ENCODE assay signal across 8 cellular contexts in genomic region chr14:99601301-99601945, GRCh38. TPM values are rescaled to one million over a fixed set of nuclear protein-coding genes. Genes with fewer than 3 reads are reported as not detected.
DNase-seq lines count a peak whose midpoint lies in the region; ATAC-seq, FAIRE-seq and TF ChIP-seq lines count a peak whose summit lies in the region.

No MANE protein-coding gene starts in this region.

- H2BK5ac ChIP-seq in trophoblast cell (ENCODE audit: low read depth, low read length, poor library complexity) (no peak overlapping the region), neuronal stem cell (ENCODE audit: low read length) (no peak overlapping the region)

- no TSS peak for BruUV-seq in PC-3 (replicated peaks; lab: Mats Ljungman, UMichigan)

- no peaks in the 10 kb centered on the region for H3F3A ChIP-seq in PC-3 (ENCODE audit: low read length, unreplicated experiment)

- H3K23ac ChIP-seq in trophoblast cell (ENCODE audit: low read length) (no peak overlapping the region), neuronal stem cell (ENCODE audit: low read depth, low read length, poor library complexity) (no peak overlapping the region)

- WGBS in trophoblast cell (ENCODE audit: extremely low coverage, insufficient coverage, insufficient read length), result no CpG with 5 or more reads among the region's 9 CpGs
- WGBS in neuronal stem cell (ENCODE audit: extremely low coverage in 2 of 2, insufficient read length in 2 of 2, insufficient replicate concordance in 1 of 2), 2 donors, result no CpG with 5 or more reads among the region's 9 CpGs

- H2AFZ ChIP-seq in PC-3 (ENCODE audit: low read length) (no peak overlapping the region), fibroblast of lung (ENCODE audit: low read length) (no peak overlapping the region), trophoblast cell (ENCODE audit: insufficient read depth, low read length, poor library complexity) (no peak overlapping the region), neuronal stem cell (ENCODE audit: low read length) (no peak overlapping the region)

- H3K9me3 ChIP-seq in CD8-positive, alpha-beta memory T cell (ENCODE audit: low read length), result no peaks in the 10 kb centered on the region
- H3K9me3 ChIP-seq in PC-3 (ENCODE audit: low read length), result no peaks in the 10 kb centered on the region
- no peaks in the 10 kb centered on the region for H3K9me3 ChIP-seq in fibroblast of lung (ENCODE audit: control insufficient read depth, insufficient read depth, low read depth, low read length)
- H3K9me3 ChIP-seq in trophoblast cell (ENCODE audit: insufficient read depth, low read depth, low read length), result no peaks in the 10 kb centered on the region
- H3K9me3 ChIP-seq in neuronal stem cell (replicated peaks in 1 of 2; ENCODE audit: control insufficient read depth in 2 of 2, insufficient read depth in 1 of 2, low read depth in 1 of 2, low read length in 2 of 2), result no peaks in the 10 kb centered on the region

- H3K14ac ChIP-seq in trophoblast cell (ENCODE audit: low read length) (no peak overlapping the region), neuronal stem cell (ENCODE audit: low read length) (no peak overlapping the region)

- no peaks in the 10 kb centered on the region for H3K36me3 ChIP-seq in CD8-positive, alpha-beta memory T cell (ENCODE audit: insufficient read depth, low read length)
- H3K36me3 ChIP-seq in PC-3 (ENCODE audit: low read depth, low read length) (no peaks in the 10 kb centered on the region), fibroblast of lung (ENCODE audit: control insufficient read depth, insufficient read depth, low read length) (no peaks in the 10 kb centered on the region), trophoblast cell (ENCODE audit: control insufficient read depth in 1 of 2, insufficient read depth in 2 of 2, low read length in 2 of 2) (no peaks in the 10 kb centered on the region), neuronal stem cell (replicated peaks in 1 of 2; ENCODE audit: control insufficient read depth in 2 of 2, insufficient read depth in 2 of 2, low read length in 2 of 2) (peaks cover 0 to 11% of the 10 kb centered on the region in 2 donors)

- no peak overlapping the region for H4K12ac ChIP-seq in trophoblast cell (ENCODE audit: low read depth, low read length)

- CTCF ChIA-PET in CD8-positive, alpha-beta memory T cell (lab: Charles Lee), result interaction anchor here (0.9 kb wide), 1 partner anchor 8 kb away, joined by 3 read pairs; no protein-coding TSS in a partner anchor
- CTCF ChIA-PET in PC-3 (lab: Charles Lee), result interaction anchor here (1.2 to 1.5 kb wide), 2 partner anchors 26 to 77 kb away, joined by 4 to 7 read pairs; no protein-coding TSS in a partner anchor

- H2AK5ac ChIP-seq in trophoblast cell (ENCODE audit: low read length) (no peak overlapping the region), neuronal stem cell (ENCODE audit: low read depth, low read length) (no peak overlapping the region)

- H3K9me3 Mint-ChIP-seq in CD8-positive, alpha-beta memory T cell, result no peaks in the 10 kb centered on the region

- no peak overlapping the region for H4K8ac ChIP-seq in trophoblast cell (ENCODE audit: low read depth, low read length)
- H4K8ac ChIP-seq in neuronal stem cell (ENCODE audit: low read depth, low read length), result no peak overlapping the region

- no peak overlapping the region for H3K4me3 ChIP-seq in CD8-positive, alpha-beta memory T cell (ENCODE audit: low read length)
- H3K4me3 ChIP-seq in PC-3 (ENCODE audit: low read length) (peak overlapping the region; percentile 75), fibroblast of lung (replicated peaks in 1 of 4; ENCODE audit: control extremely low read depth in 1 of 4, insufficient read depth in 1 of 4, low read depth in 3 of 4, low read length in 4 of 4) (peak overlapping the region; percentile 1 to 56 (median 28)), trophoblast cell (ENCODE audit: low read depth, low read length) (no peak overlapping the region), neuronal stem cell (ENCODE audit: low read length in 2 of 2) (peak overlapping the region in 1 of 2 donors; percentile 75)

- no peaks in the 10 kb centered on the region for H3K9me2 ChIP-seq in PC-3 (replicated peaks; ENCODE audit: low read length)

- intact Hi-C loops in PC-3 (cut with micrococcal nuclease), result no loop called here

- POLR2A ChIA-PET in CD8-positive, alpha-beta memory T cell (lab: Charles Lee), result interaction anchor here (0.6 kb wide), 1 partner anchor 207 kb away, joined by 3 read pairs; no protein-coding TSS in a partner anchor
- POLR2A ChIA-PET in PC-3 (lab: Charles Lee; ENCODE audit: unreplicated experiment), result no interaction called here

- no peak overlapping the region for H2BK15ac ChIP-seq in neuronal stem cell (ENCODE audit: low read length)

- H3K4me1 ChIP-seq in CD8-positive, alpha-beta memory T cell (ENCODE audit: insufficient read depth, low read length), result peaks cover 30% of the 10 kb centered on the region
- peaks cover 26% of the 10 kb centered on the region for H3K4me1 ChIP-seq in PC-3 (ENCODE audit: insufficient read depth, low read length)
- H3K4me1 ChIP-seq in fibroblast of lung (ENCODE audit: control insufficient read depth, extremely low read depth, insufficient read depth, low read length), result peaks cover 3% of the 10 kb centered on the region
- peaks cover 27 to 36% of the 10 kb centered on the region in 2 experiments for H3K4me1 ChIP-seq in trophoblast cell (ENCODE audit: control insufficient read depth in 1 of 2, insufficient read depth in 2 of 2, low read length in 2 of 2)
- peaks cover 38 to 53% of the 10 kb centered on the region in 2 donors for H3K4me1 ChIP-seq in neuronal stem cell (ENCODE audit: control insufficient read depth in 2 of 2, insufficient read depth in 1 of 2, low read depth in 1 of 2, low read length in 2 of 2)

- H4K91ac ChIP-seq in trophoblast cell (ENCODE audit: low read depth, low read length) (no peak overlapping the region), neuronal stem cell (ENCODE audit: low read depth, low read length, poor library complexity) (no peak overlapping the region)

- H3K27ac ChIP-seq in CD8-positive, alpha-beta memory T cell (ENCODE audit: low read depth, low read length), result no peak overlapping the region
- H3K27ac ChIP-seq in PC-3 (ENCODE audit: low read length) (no peak overlapping the region), fibroblast of lung (ENCODE audit: insufficient read depth, low read length) (no peak overlapping the region), trophoblast cell (ENCODE audit: low read depth, low read length) (no peak overlapping the region), neuronal stem cell (replicated peaks; ENCODE audit: low read length) (no peak overlapping the region)

- peaks cover 0 to 2% (median 2%) of the 10 kb centered on the region in 3 donors for H3K36me3 Mint-ChIP-seq in CD8-positive, alpha-beta memory T cell

- FAIRE-seq in HTR-8/SVneo (lab: Jason Lieb, UNC), result no peak

- no peak for ATAC-seq in PC-3

- DNase-seq in CD8-positive, alpha-beta memory T cell, result no peak
- DNase-seq in PC-3 (peak; percentile 45), fibroblast of lung (ENCODE audit: low read depth in 2 of 2) (peak in 1 of 2 donors; percentile 70), trophoblast cell (no peak), HTR-8/SVneo (ENCODE audit: insufficient read length, low spot score) (no peak), NCI-H1694 treated with DMSO at 0.1 percent for 48 hours (lab: John Stamatoyannopoulos, UW) (no peak), SW 1271 (lab: John Stamatoyannopoulos, UW) (no peak), neuronal stem cell (ENCODE audit: low spot score) (no peak)

- H3K18ac ChIP-seq in trophoblast cell (ENCODE audit: low read length), result peak overlapping the region; percentile 17
- H3K18ac ChIP-seq in neuronal stem cell (ENCODE audit: low read length), result no peak overlapping the region

- H3K27me3 ChIP-seq in CD8-positive, alpha-beta memory T cell (ENCODE audit: insufficient read depth, low read length, poor library complexity, severe bottlenecking), result no peaks in the 10 kb centered on the region
- no peaks in the 10 kb centered on the region for H3K27me3 ChIP-seq in PC-3 (ENCODE audit: low read length)
- H3K27me3 ChIP-seq in fibroblast of lung (ENCODE audit: control insufficient read depth, insufficient read depth, low read length), result no peaks in the 10 kb centered on the region
- peaks cover 5% of the 10 kb centered on the region for H3K27me3 ChIP-seq in trophoblast cell (ENCODE audit: insufficient read depth, low read length)
- peaks cover 0 to 44% (median 9%) of the 10 kb centered on the region in 3 experiments for H3K27me3 ChIP-seq in neuronal stem cell (ENCODE audit: control insufficient read depth in 3 of 3, insufficient read depth in 3 of 3, low read depth in 1 of 3, low read length in 3 of 3)

- H2BK120ac ChIP-seq in trophoblast cell (ENCODE audit: insufficient read depth, low read length, poor library complexity) (no peak overlapping the region), neuronal stem cell (ENCODE audit: low read depth, low read length) (no peak overlapping the region)

- H2BK12ac ChIP-seq in trophoblast cell (ENCODE audit: low read length) (peak overlapping the region; percentile 16), neuronal stem cell (ENCODE audit: low read length) (no peak overlapping the region)

- peak overlapping the region; percentile 28 to 84 (median 75) for H3K4me3 Mint-ChIP-seq in CD8-positive, alpha-beta memory T cell

- H3K79me1 ChIP-seq in trophoblast cell (ENCODE audit: low read length) (peaks cover 10% of the 10 kb centered on the region), neuronal stem cell (ENCODE audit: low read depth, low read length) (peaks cover 22% of the 10 kb centered on the region)

- TF ChIP-seq CTCF in PC-3 (conservative IDR thresholded peaks at IDR 0.05; ENCODE audit: low read depth, low read length) (no peak), fibroblast of lung (conservative IDR thresholded peaks at IDR 0.05 in 1 of 2, IDR thresholded peaks at IDR 0.05 in 1 of 2; ENCODE audit: low read depth in 1 of 2, low read length in 2 of 2) (no peak)

- H3K4me2 ChIP-seq in PC-3 (ENCODE audit: low read length) (peak overlapping the region; percentile 89), fibroblast of lung (ENCODE audit: extremely low read depth, insufficient read depth, low read length) (peak overlapping the region; percentile 90), trophoblast cell (ENCODE audit: low read length) (peak overlapping the region; percentile 89), neuronal stem cell (ENCODE audit: insufficient read depth, low read length, poor library complexity, severe bottlenecking) (no peak overlapping the region)

- no peaks in the 10 kb centered on the region for H3K27me3 Mint-ChIP-seq in CD8-positive, alpha-beta memory T cell

- H4K20me1 ChIP-seq in PC-3 (ENCODE audit: low read length), result peaks cover 57% of the 10 kb centered on the region
- no peaks in the 10 kb centered on the region for H4K20me1 ChIP-seq in fibroblast of lung (ENCODE audit: control insufficient read depth, extremely low read depth, insufficient read depth, low read length)

- H3K4me1 Mint-ChIP-seq in CD8-positive, alpha-beta memory T cell, result peaks cover 26 to 39% (median 27%) of the 10 kb centered on the region in 3 donors

- peak overlapping the region in 5 of 8 donors; percentile 2 to 89 (median 66) for H3K27ac Mint-ChIP-seq in CD8-positive, alpha-beta memory T cell

- H3K9ac ChIP-seq in PC-3 (ENCODE audit: low read length) (no peak overlapping the region), fibroblast of lung (ENCODE audit: insufficient read depth, low read length) (no peak overlapping the region), trophoblast cell (ENCODE audit: low read length) (no peak overlapping the region), neuronal stem cell (ENCODE audit: low read depth, low read length, poor library complexity) (no peak overlapping the region)

- H3K4ac ChIP-seq in trophoblast cell (ENCODE audit: low read depth, low read length) (peak overlapping the region; percentile 61), neuronal stem cell (ENCODE audit: low read length) (no peak overlapping the region)

- peaks cover 73% of the 10 kb centered on the region for H3K79me2 ChIP-seq in PC-3 (ENCODE audit: low read length)
- H3K79me2 ChIP-seq in fibroblast of lung (ENCODE audit: control insufficient read depth, insufficient read depth, low read length), result peaks cover 45% of the 10 kb centered on the region
- peaks cover 40% of the 10 kb centered on the region for H3K79me2 ChIP-seq in trophoblast cell (ENCODE audit: control insufficient read depth, insufficient read depth, low read length, poor library complexity)

RNA-seq across cellular contexts. Expression of gene CCDC85C, which starts 2.6 kb away (rescaled TPM):
- 1 to 10 TPM; 4.2 to 5.3 TPM for total RNA-seq in CD8-positive, alpha-beta memory T cell
- polyA plus RNA-seq in CD8-positive, alpha-beta memory T cell, result 1.2 TPM
- total RNA-seq in PC-3 (2014; rRNA removed) (36.4 and 44.6 TPM in 2 replicates), fibroblast of lung (2.6 and 9.6 TPM in 2 replicates)
- 4.6 and 8.3 TPM in 2 replicates for polyA plus RNA-seq in fibroblast of lung
- polyA plus RNA-seq in fibroblast of lung (2012), result 7.1 and 14.6 TPM in 2 replicates
- 10.7 and 17.9 TPM in 2 replicates for polyA minus RNA-seq in fibroblast of lung (ENCODE audit: low replicate concordance)
- 17.0 and 18.1 TPM in 2 replicates for polyA plus RNA-seq in trophoblast cell (2013)
- 22.3 TPM for polyA plus RNA-seq in neuronal stem cell (2013, experiment 1 of 2)
- 22.5 TPM for polyA plus RNA-seq in neuronal stem cell (2013, experiment 2 of 2)

RNA-seq across cellular contexts. Expression of gene HHIPL1, which starts 43.5 kb away (rescaled TPM):
- total RNA-seq in CD8-positive, alpha-beta memory T cell, result under 1 TPM in 1 of 2 experiments, not detected in 1; 0.04 TPM
- polyA plus RNA-seq in CD8-positive, alpha-beta memory T cell, result not detected
- total RNA-seq in PC-3 (2014; rRNA removed) (0.84 and 0.92 TPM in 2 replicates), fibroblast of lung (7.7 and 9.9 TPM in 2 replicates)
- 1.5 and 1.6 TPM in 2 replicates for polyA plus RNA-seq in fibroblast of lung
- polyA plus RNA-seq in fibroblast of lung (2012), result 2.6 and 2.9 TPM in 2 replicates
- 2.4 and 2.7 TPM in 2 replicates for polyA minus RNA-seq in fibroblast of lung (ENCODE audit: low replicate concordance)
- polyA plus RNA-seq in trophoblast cell (2013), result 1.3 and 1.5 TPM in 2 replicates
- 0.67 TPM for polyA plus RNA-seq in neuronal stem cell (2013, experiment 1 of 2)
- polyA plus RNA-seq in neuronal stem cell (2013, experiment 2 of 2), result 0.71 TPM

Comparison
In these comparisons a context has a peak if more than half of its experiments do, and no peak if none do; other contexts are left out.
1. H3K4me3 ChIP-seq: peak in PC-3 (single experiment) and fibroblast of lung (4 of 4); none in CD8-positive, alpha-beta memory T cell (single experiment) and trophoblast cell (single experiment).